Comparison of ENCODE assay signal across 1 cellular context in the genomic region with DNA sequence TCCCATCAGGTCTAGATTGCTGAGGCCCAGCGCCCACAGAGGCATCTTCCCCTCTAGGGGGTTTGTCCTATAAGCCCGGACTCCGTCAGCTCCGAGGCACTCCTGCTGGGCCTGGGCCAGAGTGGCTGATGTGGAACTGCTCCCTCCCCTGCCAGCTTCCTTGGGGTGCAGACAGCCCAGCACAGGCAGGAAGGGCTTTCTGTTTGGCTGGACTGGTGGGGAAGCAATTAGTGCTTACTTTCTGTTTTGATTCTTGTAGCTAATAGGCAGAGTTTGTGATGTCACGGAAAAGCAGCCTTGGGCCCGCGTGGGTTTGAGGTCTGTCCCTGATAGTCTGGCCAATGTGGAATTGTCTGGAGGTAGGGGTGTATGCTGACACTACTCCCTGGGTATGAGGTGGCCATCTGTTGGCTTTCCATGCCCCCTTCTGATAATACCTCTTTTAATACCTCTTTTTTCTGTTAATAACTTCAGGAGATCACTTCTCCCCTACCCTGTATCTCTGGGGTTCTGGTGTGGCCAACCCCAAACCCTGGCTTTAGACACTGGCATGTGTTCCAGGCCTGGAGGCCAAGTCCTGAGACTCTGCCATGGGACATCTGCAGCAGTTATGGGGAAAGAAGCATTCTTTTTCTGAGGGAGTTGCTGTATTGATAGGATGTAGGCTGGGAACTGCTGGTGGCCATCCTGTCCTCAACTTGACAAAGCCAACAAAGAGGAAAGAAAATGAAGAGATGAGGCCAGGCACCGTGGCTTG.
TF ChIP-seq lines count a peak whose summit lies in the region.

No MANE protein-coding gene starts in this region.

TF ChIP-seq in SK-N-SH, 30 proteins besides CTCF, POLR2A, EP300 and RAD21 (continued from another document):
- TF ChIP-seq, protein P1, sequence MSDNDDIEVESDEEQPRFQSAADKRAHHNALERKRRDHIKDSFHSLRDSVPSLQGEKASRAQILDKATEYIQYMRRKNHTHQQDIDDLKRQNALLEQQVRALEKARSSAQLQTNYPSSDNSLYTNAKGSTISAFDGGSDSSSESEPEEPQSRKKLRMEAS (IDR thresholded peaks at IDR 0.05; ENCODE audit: low read depth): peak; percentile 14; the same call in 1 of the 2 replicates
- TF ChIP-seq TEAD4 (IDR thresholded peaks at IDR 0.05; ENCODE audit: borderline replicate concordance, insufficient read depth): no peak
TF ChIP-seq in SK-N-SH: peak in this region for 4.
